16 cellular contexts compared by ENCODE assay signal in genomic region chr5:159430361-159431018, GRCh38.
"Had no signal": no experiment of that assay in that cellular context is flagged by ENCODE, and none has a peak within 500 bp of the region (broad histone marks: within the 10 kb centered on the region; RNA-seq: fewer than 3 reads in every experiment).

No MANE protein-coding gene starts in this region.

- H3K36me3 Mint-ChIP-seq: activated CD8-positive, alpha-beta memory T cell treated with anti-CD3 and anti-CD28 coated beads, Interleukin-2, amount 10 ng/mL, durations not matched to agents 7 days and 5 days; stimulated activated naive B cell treated with anti-CD40 and anti-IgM and Interleukin-4, amounts not matched to agents 10 μg/mL and 1 μg/mL and 100 μg/mL, for 72 hours had no signal

- H3K9me3 Mint-ChIP-seq: activated naive CD8-positive, alpha-beta T cell treated with anti-CD3 and anti-CD28 coated beads, Interleukin-2, amount 50 U/mL, for 24 hours; activated T-helper 17 cell treated with anti-CD3 and anti-CD28 coated beads, Interleukin-2, amount 50 U/mL, for 72 hours; central memory CD8-positive, alpha-beta T cell; stimulated activated naive B cell treated with anti-CD40 and anti-IgM and Interleukin-4, amounts not matched to agents 10 μg/mL and 1 μg/mL and 100 μg/mL, for 72 hours had no signal

- H3K4me3 Mint-ChIP-seq: activated CD4-positive, alpha-beta memory T cell treated with anti-CD3 and anti-CD28 coated beads, Interleukin-2, amount 10 ng/mL, durations not matched to agents 7 days and 5 days; activated CD8-positive, alpha-beta memory T cell treated with anti-CD3 and anti-CD28 coated beads, Interleukin-2, amount 10 ng/mL, durations not matched to agents 7 days and 5 days; activated naive CD8-positive, alpha-beta T cell treated with anti-CD3 and anti-CD28 coated beads, Interleukin-2, amount 50 U/mL, for 24 hours; activated T-helper 17 cell treated with anti-CD3 and anti-CD28 coated beads, Interleukin-2, amount 50 U/mL, for 72 hours; central memory CD8-positive, alpha-beta T cell; stimulated activated naive B cell treated with anti-CD40 and anti-IgM and Interleukin-4, amounts not matched to agents 10 μg/mL and 1 μg/mL and 100 μg/mL, for 72 hours had no signal

- H3K27ac Mint-ChIP-seq: activated CD4-positive, alpha-beta memory T cell treated with anti-CD3 and anti-CD28 coated beads, Interleukin-2, amount 10 ng/mL, durations not matched to agents 7 days and 5 days; activated CD8-positive, alpha-beta memory T cell treated with anti-CD3 and anti-CD28 coated beads, Interleukin-2, amount 10 ng/mL, durations not matched to agents 7 days and 5 days; activated naive CD8-positive, alpha-beta T cell treated with anti-CD3 and anti-CD28 coated beads, Interleukin-2, amount 50 U/mL, for 24 hours; activated T-helper 17 cell treated with anti-CD3 and anti-CD28 coated beads, Interleukin-2, amount 50 U/mL, for 72 hours; stimulated activated naive B cell treated with anti-CD40 and anti-IgM and Interleukin-4, amounts not matched to agents 10 μg/mL and 1 μg/mL and 100 μg/mL, for 72 hours had no signal

- DNase-seq: activated CD4-positive, alpha-beta memory T cell treated with anti-CD3 and anti-CD28 coated beads, Interleukin-2, amount 10 ng/mL, durations not matched to agents 7 days and 5 days; activated CD4-positive, alpha-beta T cell treated with anti-CD3 and anti-CD28 coated beads for 4 hours; activated CD8-positive, alpha-beta memory T cell treated with anti-CD3 and anti-CD28 coated beads, Interleukin-2, amount 10 ng/mL, durations not matched to agents 7 days and 5 days; activated naive CD4-positive, alpha-beta T cell treated with Interleukin-2 at 50 U/mL for 16 hours; activated naive CD8-positive, alpha-beta T cell treated with anti-CD3 and anti-CD28 coated beads, Interleukin-2, amount 50 U/mL, for 24 hours; aorta; colonic mucosa; kidney; midbrain; occipital lobe; posterior cingulate gyrus; sigmoid colon; stimulated activated naive B cell treated with anti-CD40 and anti-IgM and Interleukin-4, amounts not matched to agents 10 μg/mL and 1 μg/mL and 100 μg/mL, for 72 hours had no signal

- ATAC-seq: activated CD8-positive, alpha-beta memory T cell treated with anti-CD3 and anti-CD28 coated beads, Interleukin-2, amount 10 ng/mL, durations not matched to agents 7 days and 5 days; activated naive CD8-positive, alpha-beta T cell treated with anti-CD3 and anti-CD28 coated beads, Interleukin-2, amount 50 U/mL, for 24 hours; activated T-helper 17 cell treated with anti-CD3 and anti-CD28 coated beads, Interleukin-2, amount 50 U/mL, for 72 hours; left lobe of liver; stimulated activated naive B cell treated with anti-CD40 and anti-IgM and Interleukin-4, amounts not matched to agents 10 μg/mL and 1 μg/mL and 100 μg/mL, for 72 hours had no signal
